1 cellular context compared by ENCODE assay signal in genomic region chr2:71455741-71456569, GRCh38.
TF ChIP-seq lines count a peak whose summit lies in the region.

No MANE protein-coding gene starts in this region.

TF ChIP-seq in HepG2, 621 proteins besides CTCF, POLR2A, EP300 and RAD21 (continued from another document and continues in another):
- TF ChIP-seq ZNF281 (CRISPR knock-in tag; IDR thresholded peaks at IDR 0.05; ENCODE audit: borderline replicate concordance) (0 out of 2 replicates have a peak, but pooled peaks have one; percentile 37), ZNF704 (CRISPR knock-in tag; IDR thresholded peaks at IDR 0.05; ENCODE audit: borderline replicate concordance) (0 out of 2 replicates have a peak, but pooled peaks have one; percentile 20), HNF1B (CRISPR knock-in tag; IDR thresholded peaks at IDR 0.05) (0 out of 2 replicates have a peak, but pooled peaks have one; percentile 33), ZFP91 (CRISPR knock-in tag; IDR thresholded peaks at IDR 0.05; ENCODE audit: borderline replicate concordance) (0 out of 2 replicates have a peak, but pooled peaks have one; percentile 22), SAFB2 (CRISPR knock-in tag; IDR thresholded peaks at IDR 0.05; ENCODE audit: borderline replicate concordance, low read depth) (no peak), ZFY (CRISPR knock-in tag; IDR thresholded peaks at IDR 0.05) (peak; percentile 42; the same call in 1 of the 2 replicates), ZNF232 (CRISPR knock-in tag; IDR thresholded peaks at IDR 0.05; ENCODE audit: borderline replicate concordance) (no peak), TFDP2 (CRISPR knock-in tag; IDR thresholded peaks at IDR 0.05) (no peak), SMAD3 (CRISPR knock-in tag; IDR thresholded peaks at IDR 0.05) (no peak), ZBTB34 (CRISPR knock-in tag; IDR thresholded peaks at IDR 0.05) (no peak), CENPT (CRISPR knock-in tag; IDR thresholded peaks at IDR 0.05; ENCODE audit: low read depth) (no peak), ZNF280D (CRISPR knock-in tag; IDR thresholded peaks at IDR 0.05) (no peak), ZBTB46 (CRISPR knock-in tag; IDR thresholded peaks at IDR 0.05; ENCODE audit: borderline replicate concordance) (no peak), ZNF33A (CRISPR knock-in tag; IDR thresholded peaks at IDR 0.05; ENCODE audit: borderline replicate concordance) (no peak), ZNF407 (CRISPR knock-in tag; IDR thresholded peaks at IDR 0.05; ENCODE audit: not compliant biosample characterization) (peak; percentile 40), THRA (CRISPR knock-in tag; IDR thresholded peaks at IDR 0.05; ENCODE audit: borderline replicate concordance) (no peak), NR2C2 (CRISPR knock-in tag; IDR thresholded peaks at IDR 0.05; ENCODE audit: borderline replicate concordance) (0 out of 2 replicates have a peak, but pooled peaks have one; percentile 19), PCBP1 (IDR thresholded peaks at IDR 0.05; ENCODE audit: borderline replicate concordance, low read depth, low read length) (no peak), ZNF691 (CRISPR knock-in tag; IDR thresholded peaks at IDR 0.05; ENCODE audit: borderline replicate concordance, low read depth) (no peak), ZNF614 (CRISPR knock-in tag; IDR thresholded peaks at IDR 0.05; ENCODE audit: borderline replicate concordance) (no peak)
